Comparison of ENCODE assay signal across 1 cellular context in the genomic region with DNA sequence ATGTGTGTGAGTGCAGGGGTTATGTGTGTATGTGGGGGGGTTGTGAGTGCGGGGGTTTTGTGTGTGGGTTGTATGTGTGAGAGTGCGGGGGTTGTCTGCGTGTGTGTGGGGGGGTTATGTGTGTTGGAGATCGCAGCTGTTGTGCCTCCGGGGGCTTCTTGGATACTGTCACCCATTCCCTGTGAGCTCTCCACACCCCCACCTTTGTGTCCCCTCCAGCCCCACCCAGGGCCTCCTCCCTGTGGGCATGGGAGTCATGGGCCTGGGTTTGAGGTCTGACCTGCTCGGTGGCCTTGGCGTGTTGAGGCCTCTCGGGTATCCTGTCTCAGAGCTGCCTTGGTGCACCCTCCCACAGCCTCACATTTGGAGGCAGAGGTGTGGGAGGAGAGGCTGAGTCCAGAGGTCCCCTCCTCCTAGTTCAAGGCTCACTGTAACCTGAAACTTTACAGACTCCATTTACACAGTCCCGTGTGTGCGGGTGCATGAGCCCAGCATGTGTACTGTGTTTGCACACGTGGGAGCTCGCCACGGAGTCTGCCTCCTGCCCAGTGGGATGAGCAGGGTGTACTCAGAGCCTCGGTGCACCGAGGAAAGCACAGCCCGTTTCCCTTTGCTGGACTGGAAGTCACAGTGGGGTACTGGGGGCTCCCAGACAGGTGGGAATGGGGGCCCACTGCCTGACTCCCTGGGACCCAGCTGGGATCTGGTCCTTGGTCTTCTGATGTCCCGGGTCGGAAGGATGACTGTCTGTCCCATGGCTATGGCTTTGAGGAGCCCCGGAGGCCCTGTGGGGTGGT.
TF ChIP-seq lines count a peak whose summit lies in the region.

No MANE protein-coding gene starts in this region.

TF ChIP-seq in HepG2, 621 proteins besides CTCF, POLR2A, EP300 and RAD21 (continued from another document):
- TF ChIP-seq MTA1 (CRISPR knock-in tag; IDR thresholded peaks at IDR 0.05; ENCODE audit: borderline replicate concordance) (peak; percentile 88), ATF5 (CRISPR knock-in tag; IDR thresholded peaks at IDR 0.05; ENCODE audit: low read depth) (no peak), ZNF737 (CRISPR knock-in tag; IDR thresholded peaks at IDR 0.05; ENCODE audit: borderline replicate concordance) (no peak), MXI1 (IDR thresholded peaks at IDR 0.05; ENCODE audit: borderline replicate concordance, low read depth, low read length) (peak; percentile 86; the same call in 2 of the 3 replicates), TOE1 (CRISPR knock-in tag; IDR thresholded peaks at IDR 0.05) (no peak), ZNF468 (CRISPR knock-in tag; IDR thresholded peaks at IDR 0.05) (no peak), ZNF614 (CRISPR knock-in tag; IDR thresholded peaks at IDR 0.05; ENCODE audit: borderline replicate concordance) (no peak), TCF12 (IDR thresholded peaks at IDR 0.05) (no peak), TCF12 (CRISPR knock-in tag; IDR thresholded peaks at IDR 0.05) (no peak), KDM5B (CRISPR knock-in tag; IDR thresholded peaks at IDR 0.05; ENCODE audit: borderline replicate concordance) (peak; percentile 61; the same call in 1 of the 2 replicates), SSRP1 (CRISPR knock-in tag; IDR thresholded peaks at IDR 0.05) (no peak), RFX3 (CRISPR knock-in tag; IDR thresholded peaks at IDR 0.05) (no peak), ZNF350 (CRISPR knock-in tag; IDR thresholded peaks at IDR 0.05; ENCODE audit: borderline replicate concordance, low read depth) (peak; percentile 57; the same call in 1 of the 2 replicates), YEATS2 (CRISPR knock-in tag; IDR thresholded peaks at IDR 0.05; ENCODE audit: borderline replicate concordance) (no peak), RFX1 (IDR thresholded peaks at IDR 0.05) (no peak), ARID2 (CRISPR knock-in tag; IDR thresholded peaks at IDR 0.05; ENCODE audit: borderline replicate concordance) (no peak), ZNF800 (CRISPR knock-in tag; IDR thresholded peaks at IDR 0.05) (no peak), SP5 (CRISPR knock-in tag; IDR thresholded peaks at IDR 0.05; ENCODE audit: borderline replicate concordance, low read depth) (peak; percentile 63; the same call in 1 of the 2 replicates), PITX1 (CRISPR knock-in tag; IDR thresholded peaks at IDR 0.05) (0 out of 2 replicates have a peak, but pooled peaks have one; percentile 24), MXD1 (CRISPR knock-in tag; IDR thresholded peaks at IDR 0.05) (0 out of 2 replicates have a peak, but pooled peaks have one; percentile 53), ZFP36L1 (CRISPR knock-in tag; IDR thresholded peaks at IDR 0.05) (no peak), SOX13 (IDR thresholded peaks at IDR 0.05) (no peak), SOX13 (CRISPR knock-in tag; conservative IDR thresholded peaks at IDR 0.05 in 1 of 2, IDR thresholded peaks at IDR 0.05 in 1 of 2) (peak in 1 of 2 experiments; percentile 34; a peak in 1 of 4 replicates), RARA (CRISPR knock-in tag; IDR thresholded peaks at IDR 0.05) (peak; percentile 59), MAFF (IDR thresholded peaks at IDR 0.05; ENCODE audit: low read depth, low read length) (no peak), ZFAT (CRISPR knock-in tag; conservative IDR thresholded peaks at IDR 0.05) (no peak), ZMAT5 (CRISPR knock-in tag; IDR thresholded peaks at IDR 0.05; ENCODE audit: borderline replicate concordance, low read depth) (no peak), ZNF563 (CRISPR knock-in tag; IDR thresholded peaks at IDR 0.05) (no peak)
- TF ChIP-seq, protein P1, sequence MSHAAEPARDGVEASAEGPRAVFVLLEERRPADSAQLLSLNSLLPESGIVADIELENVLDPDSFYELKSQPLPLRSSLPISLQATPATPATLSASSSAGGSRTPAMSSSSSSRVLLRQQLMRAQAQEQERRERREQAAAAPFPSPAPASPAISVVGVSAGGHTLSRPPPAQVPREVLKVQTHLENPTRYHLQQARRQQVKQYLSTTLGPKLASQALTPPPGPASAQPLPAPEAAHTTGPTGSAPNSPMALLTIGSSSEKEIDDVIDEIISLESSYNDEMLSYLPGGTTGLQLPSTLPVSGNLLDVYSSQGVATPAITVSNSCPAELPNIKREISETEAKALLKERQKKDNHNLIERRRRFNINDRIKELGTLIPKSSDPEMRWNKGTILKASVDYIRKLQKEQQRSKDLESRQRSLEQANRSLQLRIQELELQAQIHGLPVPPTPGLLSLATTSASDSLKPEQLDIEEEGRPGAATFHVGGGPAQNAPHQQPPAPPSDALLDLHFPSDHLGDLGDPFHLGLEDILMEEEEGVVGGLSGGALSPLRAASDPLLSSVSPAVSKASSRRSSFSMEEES (CRISPR knock-in tag; IDR thresholded peaks at IDR 0.05): no peak
- TF ChIP-seq, protein P2, sequence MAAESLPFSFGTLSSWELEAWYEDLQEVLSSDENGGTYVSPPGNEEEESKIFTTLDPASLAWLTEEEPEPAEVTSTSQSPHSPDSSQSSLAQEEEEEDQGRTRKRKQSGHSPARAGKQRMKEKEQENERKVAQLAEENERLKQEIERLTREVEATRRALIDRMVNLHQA (CRISPR knock-in tag; IDR thresholded peaks at IDR 0.05): no peak
- TF ChIP-seq, protein P3, sequence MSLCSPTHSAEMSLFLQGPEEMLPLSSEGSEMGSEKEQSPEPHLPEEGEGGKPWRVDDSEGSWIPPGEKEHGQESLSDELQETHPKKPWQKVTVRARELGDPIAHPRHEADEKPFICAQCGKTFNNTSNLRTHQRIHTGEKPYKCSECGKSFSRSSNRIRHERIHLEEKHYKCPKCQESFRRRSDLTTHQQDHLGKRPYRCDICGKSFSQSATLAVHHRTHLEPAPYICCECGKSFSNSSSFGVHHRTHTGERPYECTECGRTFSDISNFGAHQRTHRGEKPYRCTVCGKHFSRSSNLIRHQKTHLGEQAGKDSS (CRISPR knock-in tag; IDR thresholded peaks at IDR 0.05; ENCODE audit: borderline replicate concordance, low read depth): peak; percentile 68; the same call in 1 of the 2 replicates
TF ChIP-seq in HepG2: peak in this region for 128.
